ENCODE assay signal across 25 cellular contexts in the genomic region with DNA sequence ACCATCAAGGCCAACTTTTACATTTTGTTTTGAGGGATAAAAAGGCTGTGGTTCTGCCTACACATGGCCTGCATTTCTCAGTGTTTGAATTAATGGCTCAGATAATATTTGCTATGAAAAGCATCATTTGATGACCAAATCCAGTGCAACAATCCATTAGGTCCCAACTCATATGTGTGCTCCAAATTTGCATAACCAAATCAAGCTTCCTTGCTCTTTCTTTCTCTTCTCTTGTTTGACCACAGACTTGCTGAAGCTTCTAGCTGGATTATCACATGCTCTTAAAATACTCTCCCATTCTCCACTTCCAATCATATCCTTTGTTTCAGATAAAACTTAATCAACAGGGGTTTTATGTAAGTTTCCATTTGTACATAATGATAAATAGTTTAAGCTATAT.
"Had no signal": no experiment of that assay in that cellular context is flagged by ENCODE, and none has a peak within 500 bp of the region (broad histone marks: within the 10 kb centered on the region; RNA-seq: fewer than 3 reads in every experiment).

No MANE protein-coding gene starts in this region.

- H3K4me1 ChIP-seq: left lung, pancreas, vagina had no signal

- H3K4me3 ChIP-seq: body of pancreas, hepatocyte, left lung, lung, pancreas, psoas muscle, right atrium auricular region, spleen, thoracic aorta, vagina had no signal

- H3K27ac Mint-ChIP-seq: activated naive CD4-positive, alpha-beta T cell treated with anti-CD3 and anti-CD28 coated beads, Interleukin-2, amount 50 U/mL, for 24 hours; dendritic cell treated with granulocyte-macrophage colony-stimulating factor and Interleukin-4, amounts not matched to agents 40 ng/mL and 50 ng/mL, for 4 days; natural killer cell; type B pancreatic cell had no signal

- H3K36me3 Mint-ChIP-seq: activated naive CD4-positive, alpha-beta T cell treated with anti-CD3 and anti-CD28 coated beads, Interleukin-2, amount 50 U/mL, for 24 hours; natural killer cell had no signal

- H3K9me3 Mint-ChIP-seq: activated naive CD4-positive, alpha-beta T cell treated with anti-CD3 and anti-CD28 coated beads, Interleukin-2, amount 50 U/mL, for 24 hours; natural killer cell had no signal

- H3K4me1 Mint-ChIP-seq: activated naive CD4-positive, alpha-beta T cell treated with anti-CD3 and anti-CD28 coated beads, Interleukin-2, amount 50 U/mL, for 24 hours had no signal

- H3K4me3 Mint-ChIP-seq: activated naive CD4-positive, alpha-beta T cell treated with anti-CD3 and anti-CD28 coated beads, Interleukin-2, amount 50 U/mL, for 24 hours; dendritic cell treated with granulocyte-macrophage colony-stimulating factor and Interleukin-4, amounts not matched to agents 40 ng/mL and 50 ng/mL, for 4 days; natural killer cell; type B pancreatic cell had no signal

- H3K27me3 ChIP-seq: body of pancreas, hepatocyte, left lung, neutrophil, pancreas, right atrium auricular region, spleen, vagina had no signal

- ATAC-seq: body of pancreas, left lung, natural killer cell, pancreas, psoas muscle had no signal

- DNase-seq: activated CD4-positive, alpha-beta T cell treated with anti-CD3 and anti-CD28 coated beads, Interleukin-2, amount 50 U/mL, for 1 hour; activated gamma-delta T cell treated with Interleukin-2 at 50 U/mL for 16 hours; activated T-cell treated with anti-CD3 and anti-CD28 coated beads, Interleukin-2, amount 50 U/mL, for 1 hour; anterior cingulate cortex; body of pancreas; effector CD4-positive, alpha-beta T cell; foreskin fibroblast; kidney glomerular epithelial cell; left lung; natural killer cell; pancreas; psoas muscle; spleen; stimulated activated CD4-positive, alpha-beta T cell treated with anti-CD3 and anti-CD28 coated beads, Interleukin-4, amount 100 ng/mL, for 1 hour; stimulated activated naive CD4-positive, alpha-beta T cell treated with Interleukin-2 at 50 U/mL for 16 hours had no signal

- H3K27ac ChIP-seq: body of pancreas, hepatocyte, left lung, neutrophil, pancreas, psoas muscle, right atrium auricular region, spleen, thoracic aorta, vagina had no signal

- H3K36me3 ChIP-seq: left lung, neutrophil, pancreas, right atrium auricular region, spleen, thoracic aorta, vagina had no signal

- H3K9me3 ChIP-seq: body of pancreas, neutrophil, pancreas, thoracic aorta, vagina had no signal

- FAIRE-seq: endometrium, pancreas had no signal

- H3K27me3 Mint-ChIP-seq: dendritic cell treated with granulocyte-macrophage colony-stimulating factor and Interleukin-4, amounts not matched to agents 40 ng/mL and 50 ng/mL, for 4 days; type B pancreatic cell had no signal
